In genomic region chr12:39392154-39392925, GRCh38 we compare ENCODE assay signal across 1 cellular context.
TF ChIP-seq lines count a peak whose summit lies in the region.

No MANE protein-coding gene starts in this region.

TF ChIP-seq in SK-N-SH treated with all-trans-retinoic acid at 6 μM for 48 hours, 23 proteins besides CTCF, POLR2A, EP300 and RAD21 (continued from another document):
- no peak for TF ChIP-seq PATZ1 (CRISPR knock-in tag; IDR thresholded peaks at IDR 0.05; ENCODE audit: borderline replicate concordance)
- no peak for TF ChIP-seq TOX (CRISPR knock-in tag; IDR thresholded peaks at IDR 0.05; ENCODE audit: borderline replicate concordance)
- no peak for TF ChIP-seq GLIS3 (CRISPR knock-in tag; IDR thresholded peaks at IDR 0.05)
- TF ChIP-seq RARB (CRISPR knock-in tag; IDR thresholded peaks at IDR 0.05), result no peak
- TF ChIP-seq ZFP30 (CRISPR knock-in tag; IDR thresholded peaks at IDR 0.05), result no peak
- no peak for TF ChIP-seq CSRNP3 (CRISPR knock-in tag; IDR thresholded peaks at IDR 0.05)
- TF ChIP-seq TCF4 (CRISPR knock-in tag; IDR thresholded peaks at IDR 0.05; ENCODE audit: borderline replicate concordance), result no peak
- TF ChIP-seq ZC3H10 (CRISPR knock-in tag; IDR thresholded peaks at IDR 0.05), result no peak
- no peak for TF ChIP-seq ZNF565 (CRISPR knock-in tag; conservative IDR thresholded peaks at IDR 0.05; ENCODE audit: low read depth)
- TF ChIP-seq BACH2 (CRISPR knock-in tag; IDR thresholded peaks at IDR 0.05; ENCODE audit: borderline replicate concordance), result no peak
- TF ChIP-seq ESRRG (CRISPR knock-in tag; IDR thresholded peaks at IDR 0.05), result no peak
- TF ChIP-seq ZNF70 (CRISPR knock-in tag; IDR thresholded peaks at IDR 0.05), result no peak
- no peak for TF ChIP-seq ZNF8 (CRISPR knock-in tag; IDR thresholded peaks at IDR 0.05)
- no peak for TF ChIP-seq CREB5 (CRISPR knock-in tag; IDR thresholded peaks at IDR 0.05; ENCODE audit: low read depth)
- no peak for TF ChIP-seq ISL1 (CRISPR knock-in tag; IDR thresholded peaks at IDR 0.05)
TF ChIP-seq in SK-N-SH treated with all-trans-retinoic acid at 6 μM for 48 hours: peak in this region for 0.
